Comparison of ENCODE assay signal across 16 cellular contexts in the genomic region with DNA sequence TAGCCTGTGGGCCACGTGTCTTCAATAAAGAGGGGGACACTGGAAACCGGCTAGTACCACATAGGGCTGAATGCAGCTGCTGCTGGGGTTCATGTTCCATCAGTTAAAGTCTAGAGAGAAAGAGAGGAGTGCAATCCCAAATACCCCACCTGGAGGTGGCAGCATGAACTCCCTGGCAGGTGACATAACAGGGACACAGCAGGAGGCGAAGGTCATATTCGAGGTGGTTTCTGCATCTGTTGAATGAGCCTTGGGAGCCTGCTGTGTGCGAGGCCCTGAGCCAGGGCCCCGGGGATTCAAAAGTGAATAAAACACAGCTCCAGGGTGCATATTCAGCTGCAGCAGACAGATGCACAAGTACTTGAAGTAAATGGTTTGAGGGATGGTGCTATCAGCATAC.
DNase-seq lines count a peak whose midpoint lies in the region; ATAC-seq and TF ChIP-seq lines count a peak whose summit lies in the region.
"Had no signal": no experiment of that assay in that cellular context is flagged by ENCODE, and none has a peak within 500 bp of the region (broad histone marks: within the 10 kb centered on the region; RNA-seq: fewer than 3 reads in every experiment).

No MANE protein-coding gene starts in this region.

- H3K27me3 ChIP-seq in H9 (ENCODE audit: insufficient read depth, low read length) (no peaks in the 10 kb centered on the region), right lobe of liver (no peaks in the 10 kb centered on the region)

- no peak overlapping the region for H3K4ac ChIP-seq in H9 (ENCODE audit: low read depth, low read length)

- H3K27ac ChIP-seq in H9 (ENCODE audit: insufficient read length, low read depth, low read length) (no peak overlapping the region), right lobe of liver (no peak overlapping the region)
- H3K27ac ChIP-seq: cardiac muscle cell, esophagus squamous epithelium had no signal

- POLR2A ChIA-PET in WTC11 (lab: Charles Lee): no interaction called here
- POLR2A ChIA-PET in naive thymus-derived CD8-positive, alpha-beta T cell (lab: Charles Lee): no interaction called here

- H3K36me3 Mint-ChIP-seq in H9 (ENCODE audit: insufficient read depth in 1 of 3, low read depth in 3 of 3) (peaks cover 0 to 4% (median 0%) of the 10 kb centered on the region in 3 experiments; a peak in 2 of 7 replicates), WTC11 (peaks cover 6% of the 10 kb centered on the region)
- peaks cover 0 to 3% (median 0%) of the 10 kb centered on the region in 3 donors for H3K36me3 Mint-ChIP-seq in naive thymus-derived CD8-positive, alpha-beta T cell
- H3K36me3 Mint-ChIP-seq: activated naive CD8-positive, alpha-beta T cell treated with anti-CD3 and anti-CD28 coated beads, Interleukin-2, amount 10 ng/mL, durations not matched to agents 7 days and 5 days had no signal

- H2BK5ac ChIP-seq in H9 (ENCODE audit: insufficient read length, low read length): no peak overlapping the region

- whole genome bisulfite sequencing in H9 (ENCODE audit: extremely low coverage, insufficient read length, low lambda C conversion rate): no CpG with 5 or more reads among the region's 6 CpGs
- 59% methylated on average over 4 of the region's 6 CpGs for WGBS in right lobe of liver (ENCODE audit: insufficient coverage, low coverage, low lambda C conversion rate, missing lambda C conversion rate)

- no peaks in the 10 kb centered on the region for H4K20me1 ChIP-seq in H9 (ENCODE audit: control insufficient read depth, insufficient read depth, insufficient read length)

- no peaks in the 10 kb centered on the region for H3K79me1 ChIP-seq in H9 (ENCODE audit: insufficient read depth, low read depth, low read length, poor library complexity, severe bottlenecking)

- H3K23me2 ChIP-seq in H9 (ENCODE audit: insufficient read length, low read depth, low read length, poor library complexity, severe bottlenecking): no peaks in the 10 kb centered on the region

- CTCF ChIA-PET in WTC11 (lab: Charles Lee): no interaction called here

- no peaks in the 10 kb centered on the region for H3K36me3 ChIP-seq in right lobe of liver
- H3K36me3 ChIP-seq: cardiac muscle cell, esophagus squamous epithelium had no signal

- H3K9ac ChIP-seq in H9 (ENCODE audit: extremely low read depth, insufficient read length, low read length): no peak overlapping the region

- no peak overlapping the region for H3K56ac ChIP-seq in H9 (ENCODE audit: insufficient read length, low read depth, low read length)

- H3K27ac Mint-ChIP-seq in H9 (0 out of 7 replicates have a peak overlapping the region, but pooled peaks of 1 of the 3 experiments have one; percentile 36), WTC11 (no peak overlapping the region)
- no peak overlapping the region for H3K27ac Mint-ChIP-seq in naive thymus-derived CD8-positive, alpha-beta T cell
- H3K27ac Mint-ChIP-seq: activated naive CD8-positive, alpha-beta T cell treated with anti-CD3 and anti-CD28 coated beads, Interleukin-2, amount 10 ng/mL, durations not matched to agents 7 days and 5 days; activated T-cell treated with anti-CD3 and anti-CD28 coated beads, Interleukin-2, amount 50 U/mL, for 24 hours had no signal

- no peak overlapping the region for H2BK15ac ChIP-seq in H9 (ENCODE audit: low read depth, low read length)

- TF ChIP-seq CTCF in H9 (conservative IDR thresholded peaks at IDR 0.05) (peak; percentile 57), WTC11 (IDR thresholded peaks at IDR 0.05) (no peak), right lobe of liver (IDR thresholded peaks at IDR 0.05) (peak in 3 of 4 donors; percentile 10 to 47 (median 20))

- H3K9me3 Mint-ChIP-seq in H9 (peaks cover 4% of the 10 kb centered on the region in 2 experiments; a peak in 4 of 5 replicates), WTC11 (peaks cover 6% of the 10 kb centered on the region)
- H3K9me3 Mint-ChIP-seq in naive thymus-derived CD8-positive, alpha-beta T cell: peaks cover 0 to 14% (median 3%) of the 10 kb centered on the region in 9 donors
- H3K9me3 Mint-ChIP-seq: activated naive CD8-positive, alpha-beta T cell treated with anti-CD3 and anti-CD28 coated beads, Interleukin-2, amount 10 ng/mL, durations not matched to agents 7 days and 5 days had no signal

- H3K79me2 ChIP-seq in H9 (ENCODE audit: insufficient read depth, low read length): no peaks in the 10 kb centered on the region

- no peak overlapping the region for H3T11ph ChIP-seq in H9 (ENCODE audit: low read length)

- H3K4me1 Mint-ChIP-seq in H9 (peaks cover 24 to 25% of the 10 kb centered on the region in 2 experiments), WTC11 (peaks cover 32% of the 10 kb centered on the region)
- no peaks in the 10 kb centered on the region for H3K4me1 Mint-ChIP-seq in naive thymus-derived CD8-positive, alpha-beta T cell
- H3K4me1 Mint-ChIP-seq: activated naive CD8-positive, alpha-beta T cell treated with anti-CD3 and anti-CD28 coated beads, Interleukin-2, amount 10 ng/mL, durations not matched to agents 7 days and 5 days had no signal

- no peak overlapping the region for H2BK12ac ChIP-seq in H9 (ENCODE audit: insufficient read length, low read depth, low read length)

- H2AFZ ChIP-seq in H9 (ENCODE audit: low read length): no peak overlapping the region

- H4K5ac ChIP-seq in H9 (ENCODE audit: insufficient read length, low read depth, low read length): no peak overlapping the region

- H4K8ac ChIP-seq in H9 (replicated peaks; ENCODE audit: insufficient read length, low read depth, low read length): no peak overlapping the region

- no peak for TF ChIP-seq POLR2A in right lobe of liver (IDR thresholded peaks at IDR 0.05)

- H3K9me3 ChIP-seq in H9 (ENCODE audit: control insufficient read depth, low read depth, low read length) (no peaks in the 10 kb centered on the region), right lobe of liver (peaks cover 0 to 4% (median 0%) of the 10 kb centered on the region in 4 donors)
- H3K9me3 ChIP-seq: esophagus squamous epithelium had no signal

- H3K4me3 Mint-ChIP-seq in H9 (no peak overlapping the region; a peak in 1 of 5 replicates), WTC11 (no peak overlapping the region)
- no peak overlapping the region for H3K4me3 Mint-ChIP-seq in naive thymus-derived CD8-positive, alpha-beta T cell
- H3K4me3 Mint-ChIP-seq: activated naive CD8-positive, alpha-beta T cell treated with anti-CD3 and anti-CD28 coated beads, Interleukin-2, amount 10 ng/mL, durations not matched to agents 7 days and 5 days; activated T-cell treated with anti-CD3 and anti-CD28 coated beads, Interleukin-2, amount 50 U/mL, for 24 hours; IgD-negative memory B cell had no signal

- no peak overlapping the region for H2AK5ac ChIP-seq in H9 (ENCODE audit: insufficient read length, low read length)

- intact Hi-C loops in right lobe of liver (cut with DNase I): no loop called here

- ATAC-seq in WTC11: peak; percentile 68
- peak in 1 of 4 donors; percentile 87 for ATAC-seq in right lobe of liver
- ATAC-seq in naive thymus-derived CD8-positive, alpha-beta T cell: no peak
- ATAC-seq in HG02884 (IDR thresholded peaks at IDR 0.05; ENCODE audit: unreplicated experiment): no peak
- ATAC-seq: Panc1 had no signal

- H3K14ac ChIP-seq in H9 (ENCODE audit: insufficient read depth, low read length): no peak overlapping the region

- DNase-seq in H9 (peak; percentile 52), NCI-H2081 treated with DMSO at 0.1 percent for 48 hours (lab: John Stamatoyannopoulos, UW) (peak; percentile 65), WTC11 (ENCODE audit: low spot score) (peak; percentile 53), right lobe of liver (no peak)
- DNase-seq in naive thymus-derived CD8-positive, alpha-beta T cell: no peak
- DNase-seq in stimulated activated CD4-positive, alpha-beta T cell treated with anti-CD3 and anti-CD28 coated beads, Interleukin-4, amount 100 ng/mL, for 4 hours: no peak
- DNase-seq: activated naive CD8-positive, alpha-beta T cell treated with anti-CD3 and anti-CD28 coated beads, Interleukin-2, amount 10 ng/mL, durations not matched to agents 7 days and 5 days; activated T-cell treated with anti-CD3 and anti-CD28 coated beads, Interleukin-2, amount 50 U/mL, for 24 hours; AML-193; esophagus squamous epithelium; stimulated activated CD4-positive, alpha-beta T cell treated with anti-CD3 and anti-CD28 coated beads, Interleukin-4, amount 100 ng/mL, for 1 hour; stimulated activated CD8-positive, alpha-beta memory T cell treated with anti-CD3 and anti-CD28 coated beads, Interleukin-4, amount 100 ng/mL, for 48 hours had no signal

- H3K23ac ChIP-seq in H9 (ENCODE audit: insufficient read length, low read depth, low read length): no peak overlapping the region

- H3K27me3 Mint-ChIP-seq in H9 (ENCODE audit: low read depth) (no peaks in the 10 kb centered on the region), WTC11 (ENCODE audit: low read depth) (no peaks in the 10 kb centered on the region; the same call in none of the 2 replicates)
- peaks cover 0 to 2% (median 0%) of the 10 kb centered on the region in 5 donors for H3K27me3 Mint-ChIP-seq in naive thymus-derived CD8-positive, alpha-beta T cell
- H3K27me3 Mint-ChIP-seq: IgD-negative memory B cell had no signal

- no peak overlapping the region for H2BK120ac ChIP-seq in H9 (ENCODE audit: low read depth, low read length, poor library complexity, severe bottlenecking)

- no peak overlapping the region for H3K4me2 ChIP-seq in H9 (ENCODE audit: insufficient read depth, insufficient read length, low read length)

- H3K18ac ChIP-seq in H9 (ENCODE audit: insufficient read length, low read depth, low read length): no peak overlapping the region

- H3K4me1 ChIP-seq in H9 (ENCODE audit: insufficient read depth, low read length): no peaks in the 10 kb centered on the region
- no peaks in the 10 kb centered on the region for H3K4me1 ChIP-seq in right lobe of liver

- no peak overlapping the region for H2BK20ac ChIP-seq in H9 (ENCODE audit: low read depth, low read length, poor library complexity, severe bottlenecking)

- H3K4me3 ChIP-seq in right lobe of liver: no peak overlapping the region
- H3K4me3 ChIP-seq: cardiac muscle cell, esophagus squamous epithelium had no signal

- no peak overlapping the region for H4K91ac ChIP-seq in H9 (ENCODE audit: insufficient read length, low read depth, low read length)

TF ChIP-seq in WTC11, 78 proteins besides CTCF, POLR2A, EP300 and RAD21 (continues in another document):
- peak; percentile 91 for TF ChIP-seq ZNF423 (CRISPR knock-in tag; IDR thresholded peaks at IDR 0.05)

Comparison
In these comparisons a context has a peak if more than half of its experiments do, and no peak if none do; other contexts are left out.
1. DNase-seq: peak in H9 (single experiment), NCI-H2081 treated with DMSO at 0.1 percent for 48 hours (single experiment) and WTC11 (single experiment); none in right lobe of liver (0 of 3), naive thymus-derived CD8-positive, alpha-beta T cell (0 of 10) and stimulated activated CD4-positive, alpha-beta T cell treated with anti-CD3 and anti-CD28 coated beads, Interleukin-4, amount 100 ng/mL, for 4 hours (0 of 2).